28 cellular contexts compared by ENCODE assay signal in genomic region chr2:53942280-53942679, GRCh38. TPM values are rescaled to one million over a fixed set of nuclear protein-coding genes. Genes with fewer than 3 reads are reported as not detected.
DNase-seq lines count a peak whose midpoint lies in the region; ATAC-seq and TF ChIP-seq lines count a peak whose summit lies in the region.
"Had no signal": no experiment of that assay in that cellular context is flagged by ENCODE, and none has a peak within 500 bp of the region (broad histone marks: within the 10 kb centered on the region; RNA-seq: fewer than 3 reads in every experiment).

No MANE protein-coding gene starts in this region.

- DNase-seq in memory B cell (ENCODE audit: low spot score in 2 of 2) (no peak), NCI-H1436 treated with DMSO at 0.1 percent for 48 hours (lab: John Stamatoyannopoulos, UW) (no peak), neuronal stem cell (ENCODE audit: low spot score) (no peak)
- DNase-seq in activated naive CD4-positive, alpha-beta T cell treated with anti-CD3 and anti-CD28 coated beads for 36 hours = no peak
- DNase-seq: activated CD8-positive, alpha-beta memory T cell treated with anti-CD3 and anti-CD28 coated beads, Interleukin-2, amount 10 ng/mL, durations not matched to agents 7 days and 5 days; activated gamma-delta T cell; activated naive CD8-positive, alpha-beta T cell treated with anti-CD3 and anti-CD28 coated beads, Interleukin-2, amount 50 U/mL, for 24 hours; activated T-cell treated with anti-CD3 and anti-CD28 coated beads, Interleukin-2, amount 50 U/mL, for 4 hours; caudate nucleus; CD8-positive, alpha-beta memory T cell; effector CD8-positive, alpha-beta T cell; mammary epithelial cell; NCI-H1092; NCI-H187 treated with DMSO at 0.1 percent for 48 hours; NCI-H2171 treated with DMSO at 0.1 percent for 48 hours; NCI-H510A; nephron progenitor cell; ovary; stimulated activated naive CD8-positive, alpha-beta T cell treated with anti-CD3 and anti-CD28 coated beads, Interleukin-15, Interleukin-2, amounts not matched to agents 100 U/mL and 50 U/mL, for 24 hours; T-cell; testis had no signal

- CTCF ChIA-PET in activated naive CD4-positive, alpha-beta T cell treated with anti-CD3 and anti-CD28 coated beads for 36 hours (lab: Charles Lee) = interaction anchor here (0.9 kb wide), 1 partner anchor 65 kb away, joined by 3 read pairs; no protein-coding TSS in a partner anchor

- H4K8ac ChIP-seq in neuronal stem cell (ENCODE audit: low read depth, low read length) = no peak overlapping the region

- no peaks in the 10 kb centered on the region for H3K9me3 Mint-ChIP-seq in memory B cell
- H3K9me3 Mint-ChIP-seq in activated naive CD4-positive, alpha-beta T cell treated with anti-CD3 and anti-CD28 coated beads for 36 hours = no peaks in the 10 kb centered on the region
- H3K9me3 Mint-ChIP-seq: activated naive CD8-positive, alpha-beta T cell treated with anti-CD3 and anti-CD28 coated beads, Interleukin-2, amount 50 U/mL, for 24 hours; activated T-cell treated with anti-CD3 and anti-CD28 coated beads, Interleukin-2, amount 50 U/mL, for 4 hours; CD8-positive, alpha-beta memory T cell; nephron progenitor cell; T-cell had no signal

- H2BK5ac ChIP-seq in neuronal stem cell (ENCODE audit: low read length) = no peak overlapping the region

- ATAC-seq in GM19043 (IDR thresholded peaks at IDR 0.05; ENCODE audit: low read depth, unreplicated experiment) (peak; percentile 38), HG02938 (IDR thresholded peaks at IDR 0.05; ENCODE audit: unreplicated experiment) (peak; percentile 40), memory B cell (ENCODE audit: low read depth) (no peak)
- ATAC-seq: activated CD8-positive, alpha-beta memory T cell treated with anti-CD3 and anti-CD28 coated beads, Interleukin-2, amount 10 ng/mL, durations not matched to agents 7 days and 5 days; activated naive CD8-positive, alpha-beta T cell treated with anti-CD3 and anti-CD28 coated beads, Interleukin-2, amount 50 U/mL, for 24 hours; activated T-cell treated with anti-CD3 and anti-CD28 coated beads, Interleukin-2, amount 50 U/mL, for 4 hours; HCT116; K562; stimulated activated naive CD8-positive, alpha-beta T cell treated with anti-CD3 and anti-CD28 coated beads, Interleukin-15, Interleukin-2, amounts not matched to agents 100 U/mL and 50 U/mL, for 24 hours; T-cell had no signal

- no peak overlapping the region for H3K18ac ChIP-seq in neuronal stem cell (ENCODE audit: low read length)

- no peak overlapping the region for H2BK120ac ChIP-seq in neuronal stem cell (ENCODE audit: low read depth, low read length)

- no peaks in the 10 kb centered on the region for H4K20me1 ChIP-seq in DOHH2 (ENCODE audit: control insufficient read depth, insufficient read depth, low read depth, low read length)

- H3K4me3 ChIP-seq in DOHH2 (ENCODE audit: low read length) = no peak overlapping the region
- no peak overlapping the region for H3K4me3 ChIP-seq in neuronal stem cell (ENCODE audit: low read length in 2 of 2)
- H3K4me3 ChIP-seq: coronary artery, K562, ovary, testis had no signal

- H2BK15ac ChIP-seq in neuronal stem cell (ENCODE audit: low read length) = no peak overlapping the region

- H3K14ac ChIP-seq in neuronal stem cell (ENCODE audit: low read length) = no peak overlapping the region

- no peak overlapping the region for H3K4ac ChIP-seq in neuronal stem cell (ENCODE audit: low read length)

- peaks cover 12% of the 10 kb centered on the region for H3K36me3 Mint-ChIP-seq in memory B cell
- H3K36me3 Mint-ChIP-seq in activated naive CD4-positive, alpha-beta T cell treated with anti-CD3 and anti-CD28 coated beads for 36 hours (ENCODE audit: low read depth) = peaks cover 13% of the 10 kb centered on the region

- H3K23ac ChIP-seq in neuronal stem cell (ENCODE audit: low read depth, low read length, poor library complexity) = no peak overlapping the region

- no peak for TF ChIP-seq CTCF in DOHH2 (IDR thresholded peaks at IDR 0.05; ENCODE audit: low read depth, low read length, poor library complexity, severe bottlenecking)

- no peak overlapping the region for H2AFZ ChIP-seq in neuronal stem cell (ENCODE audit: low read length)

- H3K9ac ChIP-seq in neuronal stem cell (ENCODE audit: low read depth, low read length, poor library complexity) = no peak overlapping the region

- H3K9me2 ChIP-seq in DOHH2 (replicated peaks; ENCODE audit: control insufficient read depth, low read length) = no peaks in the 10 kb centered on the region

- H3K79me2 ChIP-seq in DOHH2 (ENCODE audit: control insufficient read depth, low read length) = peaks cover 32% of the 10 kb centered on the region

- H2AK5ac ChIP-seq in neuronal stem cell (ENCODE audit: low read depth, low read length) = no peak overlapping the region

- H3K9me3 ChIP-seq in DOHH2 (ENCODE audit: control insufficient read depth, insufficient read depth, low read length) = no peaks in the 10 kb centered on the region
- no peaks in the 10 kb centered on the region for H3K9me3 ChIP-seq in neuronal stem cell (replicated peaks in 1 of 2; ENCODE audit: control insufficient read depth in 2 of 2, insufficient read depth in 1 of 2, low read depth in 1 of 2, low read length in 2 of 2)
- H3K9me3 ChIP-seq: ovary, testis had no signal

- peaks cover 16% of the 10 kb centered on the region for H3K4me1 Mint-ChIP-seq in memory B cell
- peaks cover 14% of the 10 kb centered on the region for H3K4me1 Mint-ChIP-seq in activated naive CD4-positive, alpha-beta T cell treated with anti-CD3 and anti-CD28 coated beads for 36 hours (ENCODE audit: low read depth)
- H3K4me1 Mint-ChIP-seq: nephron progenitor cell had no signal

- no peaks in the 10 kb centered on the region for H3K79me1 ChIP-seq in neuronal stem cell (ENCODE audit: low read depth, low read length)

- H3K27ac ChIP-seq in DOHH2 (ENCODE audit: low read depth, low read length) (no peak overlapping the region; the same call in 1 of the 2 replicates), neuronal stem cell (replicated peaks; ENCODE audit: low read length) (no peak overlapping the region)
- H3K27ac ChIP-seq: coronary artery, ovary, RWPE1, testis had no signal

- no peak overlapping the region for H4K91ac ChIP-seq in neuronal stem cell (ENCODE audit: low read depth, low read length, poor library complexity)

- intact Hi-C loops in activated naive CD4-positive, alpha-beta T cell treated with anti-CD3 and anti-CD28 coated beads for 36 hours (cut with micrococcal nuclease) = no loop called here

- H3K36me3 ChIP-seq in DOHH2 (ENCODE audit: control insufficient read depth, low read length) = peaks cover 80% of the 10 kb centered on the region
- peaks cover 5 to 94% of the 10 kb centered on the region in 2 donors for H3K36me3 ChIP-seq in neuronal stem cell (replicated peaks in 1 of 2; ENCODE audit: control insufficient read depth in 2 of 2, insufficient read depth in 2 of 2, low read length in 2 of 2)
- H3K36me3 ChIP-seq: ovary had no signal

- no CpG with 5 or more reads among the region's 1 CpG for WGBS in neuronal stem cell (ENCODE audit: extremely low coverage in 2 of 2, insufficient read length in 2 of 2, insufficient replicate concordance in 1 of 2), 2 donors

- H3K27me3 ChIP-seq in DOHH2 (ENCODE audit: control insufficient read depth, low read length) = no peaks in the 10 kb centered on the region
- no peaks in the 10 kb centered on the region for H3K27me3 ChIP-seq in neuronal stem cell (ENCODE audit: control insufficient read depth in 3 of 3, insufficient read depth in 3 of 3, low read depth in 1 of 3, low read length in 3 of 3)
- H3K27me3 ChIP-seq: ovary, testis had no signal

- no peaks in the 10 kb centered on the region for H3K27me3 Mint-ChIP-seq in memory B cell
- H3K27me3 Mint-ChIP-seq in activated naive CD4-positive, alpha-beta T cell treated with anti-CD3 and anti-CD28 coated beads for 36 hours (ENCODE audit: low read depth) = no peaks in the 10 kb centered on the region
- H3K27me3 Mint-ChIP-seq: activated CD8-positive, alpha-beta memory T cell treated with anti-CD3 and anti-CD28 coated beads, Interleukin-2, amount 10 ng/mL, durations not matched to agents 7 days and 5 days; activated naive CD8-positive, alpha-beta T cell treated with anti-CD3 and anti-CD28 coated beads, Interleukin-2, amount 50 U/mL, for 24 hours; CD8-positive, alpha-beta memory T cell; T-cell had no signal

- peak overlapping the region; percentile 28 for H3K27ac Mint-ChIP-seq in memory B cell
- H3K27ac Mint-ChIP-seq in activated naive CD4-positive, alpha-beta T cell treated with anti-CD3 and anti-CD28 coated beads for 36 hours = no peak overlapping the region
- H3K27ac Mint-ChIP-seq: activated CD8-positive, alpha-beta memory T cell treated with anti-CD3 and anti-CD28 coated beads, Interleukin-2, amount 10 ng/mL, durations not matched to agents 7 days and 5 days; activated naive CD8-positive, alpha-beta T cell treated with anti-CD3 and anti-CD28 coated beads, Interleukin-2, amount 50 U/mL, for 24 hours had no signal

- H3K4me2 ChIP-seq in DOHH2 (ENCODE audit: low read length) (peak overlapping the region; percentile 2; the same call in 1 of the 2 replicates), neuronal stem cell (ENCODE audit: insufficient read depth, low read length, poor library complexity, severe bottlenecking) (no peak overlapping the region)

- H3K4me1 ChIP-seq in DOHH2 (ENCODE audit: control insufficient read depth, low read length) (peaks cover 42% of the 10 kb centered on the region), neuronal stem cell (ENCODE audit: control insufficient read depth in 2 of 2, insufficient read depth in 1 of 2, low read depth in 1 of 2, low read length in 2 of 2) (no peaks in the 10 kb centered on the region)

- no peak overlapping the region for H3K4me3 Mint-ChIP-seq in memory B cell
- no peak overlapping the region for H3K4me3 Mint-ChIP-seq in activated naive CD4-positive, alpha-beta T cell treated with anti-CD3 and anti-CD28 coated beads for 36 hours
- H3K4me3 Mint-ChIP-seq: activated CD8-positive, alpha-beta memory T cell treated with anti-CD3 and anti-CD28 coated beads, Interleukin-2, amount 10 ng/mL, durations not matched to agents 7 days and 5 days; activated naive CD8-positive, alpha-beta T cell treated with anti-CD3 and anti-CD28 coated beads, Interleukin-2, amount 50 U/mL, for 24 hours; activated T-cell treated with anti-CD3 and anti-CD28 coated beads, Interleukin-2, amount 50 U/mL, for 4 hours; CD8-positive, alpha-beta memory T cell; nephron progenitor cell; T-cell had no signal

- no peak overlapping the region for H2BK12ac ChIP-seq in neuronal stem cell (ENCODE audit: low read length)

- H3F3A ChIP-seq in DOHH2 (ENCODE audit: control insufficient read depth, insufficient read depth) = peaks cover 3% of the 10 kb centered on the region

RNA-seq across cellular contexts. Expression of gene PSME4, which starts 28.5 kb away (rescaled TPM):
- polyA plus RNA-seq in neuronal stem cell (2013, experiment 1 of 2) = 29.1 TPM
- polyA plus RNA-seq in neuronal stem cell (2013, experiment 2 of 2) = 28.7 TPM
- total RNA-seq in activated naive CD4-positive, alpha-beta T cell treated with anti-CD3 and anti-CD28 coated beads for 36 hours = 10 to 100 TPM; 31.5 to 38.8 TPM
